ENCODE assay signal across 1 cellular context in the genomic region with DNA sequence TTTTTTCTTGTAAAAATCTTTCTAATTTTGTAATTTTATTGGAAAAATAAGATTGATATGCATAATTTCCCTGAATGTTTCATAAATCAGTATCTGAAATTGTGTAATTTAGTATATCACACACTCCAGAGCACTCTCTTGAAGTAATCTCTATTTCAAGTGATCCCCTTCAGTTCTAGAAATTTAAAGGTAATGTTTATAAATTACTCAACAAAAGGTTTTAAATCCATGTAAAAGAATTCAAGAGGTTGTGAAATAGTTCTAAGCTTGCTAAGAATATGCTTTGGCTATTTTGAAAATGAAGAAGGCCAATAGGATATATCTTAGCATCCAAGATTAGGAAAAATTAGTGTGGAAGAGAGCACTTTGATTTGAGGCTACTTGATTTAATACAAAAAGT.
TF ChIP-seq lines count a peak whose summit lies in the region.

No MANE protein-coding gene starts in this region.

TF ChIP-seq in HepG2, 621 proteins besides CTCF, POLR2A, EP300 and RAD21 (continued from another document):
- TF ChIP-seq ZNF276 (CRISPR knock-in tag; IDR thresholded peaks at IDR 0.05; ENCODE audit: low read depth) (no peak), ZNF558 (CRISPR knock-in tag; IDR thresholded peaks at IDR 0.05; ENCODE audit: borderline replicate concordance) (no peak)
